14 cellular contexts compared by ENCODE assay signal in genomic region chr2:54531558-54531957, GRCh38.
DNase-seq lines count a peak whose midpoint lies in the region; ATAC-seq and TF ChIP-seq lines count a peak whose summit lies in the region.
"Had no signal": no experiment of that assay in that cellular context is flagged by ENCODE, and none has a peak within 500 bp of the region (broad histone marks: within the 10 kb centered on the region; RNA-seq: fewer than 3 reads in every experiment).

No MANE protein-coding gene starts in this region.

- H3F3A ChIP-seq in smooth muscle cell (ENCODE audit: low read depth): peaks cover 11% of the 10 kb centered on the region

- no peak for TF ChIP-seq POLR2A in adrenal gland (IDR thresholded peaks at IDR 0.05)
- no peak for TF ChIP-seq POLR2A in esophagus squamous epithelium (IDR thresholded peaks at IDR 0.05)

- no peaks in the 10 kb centered on the region for H4K20me1 ChIP-seq in smooth muscle cell (ENCODE audit: low read depth)

- peak; percentile 55 for DNase-seq in HK-2 (ENCODE audit: unreplicated experiment)
- DNase-seq in adrenal gland: peak in 6 of 7 donors; percentile 37 to 73 (median 60)
- peak; percentile 87 to 95 for DNase-seq in foreskin keratinocyte
- no peak for DNase-seq in smooth muscle cell (lab: John Stamatoyannopoulos, UW; ENCODE audit: unreplicated experiment)
- no peak for DNase-seq in esophagus squamous epithelium (lab: John Stamatoyannopoulos, UW)
- DNase-seq: heart left ventricle; NCI-H146; NCI-H69; posterior cingulate gyrus; SIG-M5; stimulated activated CD4-positive, alpha-beta T cell treated with anti-CD3 and anti-CD28 coated beads, Interleukin-4, amount 100 ng/mL, for 1 hour had no signal

- H3K36me3 ChIP-seq in adrenal gland (replicated peaks in 1 of 2): peaks cover 0 to 16% of the 10 kb centered on the region in 2 donors
- H3K36me3 ChIP-seq in smooth muscle cell (ENCODE audit: low read depth): peaks cover 7% of the 10 kb centered on the region
- H3K36me3 ChIP-seq in esophagus squamous epithelium: peaks cover 0 to 19% (median 0%) of the 10 kb centered on the region in 3 donors

- whole genome bisulfite sequencing in adrenal gland, 4 donors: 44 to 52% (median 48%) methylated on average over 5 of the region's 5 CpGs
- 42% methylated on average over 5 of the region's 5 CpGs for WGBS in smooth muscle cell (ENCODE audit: low lambda C conversion rate)
- 24 to 34% methylated on average over 5 of the region's 5 CpGs for WGBS in esophagus squamous epithelium, 2 donors

- no peaks in the 10 kb centered on the region for H3K9me3 ChIP-seq in adrenal gland (replicated peaks in 1 of 3)
- H3K9me3 ChIP-seq in smooth muscle cell (replicated peaks; ENCODE audit: low read depth): no peaks in the 10 kb centered on the region
- H3K9me3 ChIP-seq in esophagus squamous epithelium: no peaks in the 10 kb centered on the region
- H3K9me3 ChIP-seq: heart left ventricle had no signal

- intact Hi-C loops in adrenal gland (cut with DNase I) (no loop called here), esophagus squamous epithelium (cut with DNase I) (no loop called here)

- H3K27me3 ChIP-seq in adrenal gland (no peaks in the 10 kb centered on the region), foreskin keratinocyte (no peaks in the 10 kb centered on the region), smooth muscle cell (ENCODE audit: low read depth) (no peaks in the 10 kb centered on the region), esophagus squamous epithelium (no peaks in the 10 kb centered on the region)
- H3K27me3 ChIP-seq: heart left ventricle had no signal

- no peak overlapping the region for H3K4me3 ChIP-seq in adrenal gland
- no peak overlapping the region for H3K4me3 ChIP-seq in smooth muscle cell
- no peak overlapping the region for H3K4me3 ChIP-seq in esophagus squamous epithelium
- H3K4me3 ChIP-seq: heart left ventricle had no signal

- H3K27ac ChIP-seq in adrenal gland: peak overlapping the region in 4 of 5 donors; percentile 37 to 83 (median 68)
- peak overlapping the region; percentile 97 for H3K27ac ChIP-seq in foreskin keratinocyte
- peak overlapping the region; percentile 98 for H3K27ac ChIP-seq in smooth muscle cell (ENCODE audit: low read depth)
- H3K27ac ChIP-seq in esophagus squamous epithelium: peak overlapping the region in 1 of 4 donors; percentile 6

- TF ChIP-seq CTCF in adrenal gland (IDR thresholded peaks at IDR 0.05): no peak
- TF ChIP-seq CTCF in foreskin keratinocyte (conservative IDR thresholded peaks at IDR 0.05): no peak
- no peak for TF ChIP-seq CTCF in smooth muscle cell (IDR thresholded peaks at IDR 0.05; ENCODE audit: borderline replicate concordance, insufficient read depth, poor library complexity, severe bottlenecking)
- no peak for TF ChIP-seq CTCF in esophagus squamous epithelium (IDR thresholded peaks at IDR 0.05)

- H3K4me2 ChIP-seq in smooth muscle cell: peak overlapping the region; percentile 24

- H3K4me1 ChIP-seq in adrenal gland (replicated peaks in 1 of 2) (peaks cover 0 to 14% of the 10 kb centered on the region in 2 donors), foreskin keratinocyte (peaks cover 32% of the 10 kb centered on the region), smooth muscle cell (ENCODE audit: low read depth) (peaks cover 11% of the 10 kb centered on the region), esophagus squamous epithelium (peaks cover 0 to 33% (median 15%) of the 10 kb centered on the region in 3 donors)

- H2AFZ ChIP-seq in smooth muscle cell (ENCODE audit: low read depth): no peak overlapping the region

- H3K79me2 ChIP-seq in smooth muscle cell (ENCODE audit: low read depth): peaks cover 85% of the 10 kb centered on the region

- ATAC-seq in foreskin keratinocyte: peak; percentile 81
- ATAC-seq in HG03108 (IDR thresholded peaks at IDR 0.05; ENCODE audit: unreplicated experiment): no peak
- no peak for ATAC-seq in GM18907 (IDR thresholded peaks at IDR 0.05; ENCODE audit: unreplicated experiment)
- no peak for ATAC-seq in GM21717 (IDR thresholded peaks at IDR 0.05; ENCODE audit: unreplicated experiment)
- ATAC-seq: heart left ventricle had no signal

- peak overlapping the region; percentile 71 for H3K9ac ChIP-seq in smooth muscle cell (ENCODE audit: low read depth)

Comparison
In these comparisons a context has a peak if more than half of its experiments do, and no peak if none do; other contexts are left out.
1. DNase-seq: peak in HK-2 (single experiment), adrenal gland (6 of 7) and foreskin keratinocyte (2 of 2); none in smooth muscle cell (single experiment) and esophagus squamous epithelium (single experiment).